12 cellular contexts compared by ENCODE assay signal in the genomic region with DNA sequence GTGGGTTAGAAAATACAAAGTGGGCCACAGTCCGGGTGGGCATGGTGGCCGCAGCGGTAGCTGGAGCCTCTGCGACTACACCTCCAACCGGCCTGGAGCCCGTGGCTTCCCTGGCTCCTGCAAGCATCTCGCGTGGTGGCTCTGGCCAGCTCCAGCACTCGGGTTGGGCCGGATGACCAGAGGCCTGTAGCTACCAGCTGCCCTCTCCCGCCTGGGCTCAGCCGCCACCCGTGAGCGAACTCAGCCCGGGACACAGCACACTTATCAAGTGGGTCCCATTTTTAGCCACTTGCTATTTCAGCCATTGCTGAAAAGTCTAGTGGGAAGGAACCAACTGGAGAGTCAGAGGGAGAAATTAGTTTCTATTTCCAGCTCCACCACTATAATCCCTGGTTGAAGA.
DNase-seq lines count a peak whose midpoint lies in the region; ATAC-seq and TF ChIP-seq lines count a peak whose summit lies in the region.
"Had no signal": no experiment of that assay in that cellular context is flagged by ENCODE, and none has a peak within 500 bp of the region (broad histone marks: within the 10 kb centered on the region; RNA-seq: fewer than 3 reads in every experiment).

No MANE protein-coding gene starts in this region.

- intact Hi-C loops in activated CD4-positive, alpha-beta T cell treated with anti-CD3 and anti-CD28 coated beads for 36 hours (cut with DNase I, micrococcal nuclease), result no loop called here
- intact Hi-C loops in cardiac septum (cut with DNase I), result no loop called here
- intact Hi-C loops in left ventricle myocardium superior (cut with micrococcal nuclease), result no loop called here

- POLR2A ChIA-PET in activated CD4-positive, alpha-beta T cell treated with anti-CD3 and anti-CD28 coated beads for 36 hours (lab: Charles Lee), result no interaction called here

- peaks cover 6% of the 10 kb centered on the region for H3K4me1 Mint-ChIP-seq in activated CD4-positive, alpha-beta T cell treated with anti-CD3 and anti-CD28 coated beads for 36 hours
- H3K4me1 Mint-ChIP-seq in progenitor cell of endocrine pancreas (ENCODE audit: low read depth), result peaks cover 17% of the 10 kb centered on the region

- H3K4me3 Mint-ChIP-seq in activated CD4-positive, alpha-beta T cell treated with anti-CD3 and anti-CD28 coated beads for 36 hours, result no peak overlapping the region
- H3K4me3 Mint-ChIP-seq in progenitor cell of endocrine pancreas (ENCODE audit: low read depth), result no peak overlapping the region
- H3K4me3 Mint-ChIP-seq: CD14-positive monocyte; CD8-positive, alpha-beta T cell had no signal

- no peaks in the 10 kb centered on the region for H3K9me3 Mint-ChIP-seq in activated CD4-positive, alpha-beta T cell treated with anti-CD3 and anti-CD28 coated beads for 36 hours (ENCODE audit: low read depth)
- peaks cover 2% of the 10 kb centered on the region for H3K9me3 Mint-ChIP-seq in progenitor cell of endocrine pancreas (ENCODE audit: low read depth)
- H3K9me3 Mint-ChIP-seq: CD14-positive monocyte; CD8-positive, alpha-beta T cell had no signal

- H3K27ac Mint-ChIP-seq in activated CD4-positive, alpha-beta T cell treated with anti-CD3 and anti-CD28 coated beads for 36 hours, result peak overlapping the region; percentile 55
- H3K27ac Mint-ChIP-seq in progenitor cell of endocrine pancreas, result peak overlapping the region; percentile 62
- H3K27ac Mint-ChIP-seq: CD14-positive monocyte; CD8-positive, alpha-beta T cell had no signal

- no peaks in the 10 kb centered on the region for H3K27me3 Mint-ChIP-seq in activated CD4-positive, alpha-beta T cell treated with anti-CD3 and anti-CD28 coated beads for 36 hours
- no peaks in the 10 kb centered on the region for H3K27me3 Mint-ChIP-seq in progenitor cell of endocrine pancreas

- CTCF ChIA-PET in activated CD4-positive, alpha-beta T cell treated with anti-CD3 and anti-CD28 coated beads for 36 hours (lab: Charles Lee), result interaction anchor here (0.7 kb wide), 1 partner anchor 147 kb away, joined by 3 read pairs; no protein-coding TSS in a partner anchor

- ATAC-seq in activated CD4-positive, alpha-beta T cell treated with anti-CD3 and anti-CD28 coated beads for 36 hours, result no peak
- ATAC-seq in left ventricle myocardium superior (peak; percentile 97), HG03521 (IDR thresholded peaks at IDR 0.05; ENCODE audit: unreplicated experiment) (no peak)
- ATAC-seq: CD8-positive, alpha-beta T cell; HCT116 had no signal

- H3K36me3 Mint-ChIP-seq in activated CD4-positive, alpha-beta T cell treated with anti-CD3 and anti-CD28 coated beads for 36 hours (ENCODE audit: low read depth), result peaks cover 9% of the 10 kb centered on the region
- H3K36me3 Mint-ChIP-seq in progenitor cell of endocrine pancreas (ENCODE audit: insufficient read depth), result peaks cover 24% of the 10 kb centered on the region

- no peak for TF ChIP-seq CTCF in progenitor cell of endocrine pancreas (IDR thresholded peaks at IDR 0.05; ENCODE audit: unreplicated experiment)

- DNase-seq in activated CD4-positive, alpha-beta T cell treated with anti-CD3 and anti-CD28 coated beads for 36 hours, result no peak
- DNase-seq in activated CD4-positive, alpha-beta T cell treated with anti-CD3 and anti-CD28 coated beads, Interleukin-2, amount 50 U/mL, for 1 hour, result no peak
- peak; percentile 84 for DNase-seq in cardiac septum (ENCODE audit: low spot score)
- DNase-seq in left ventricle myocardium superior, result peak; percentile 61
- DNase-seq in progenitor cell of endocrine pancreas (ENCODE audit: low spot score, unreplicated experiment), result no peak
- no peak for DNase-seq in DMS53 (lab: John Stamatoyannopoulos, UW)
- no peak for DNase-seq in SIG-M5 treated with dmso at 0.1 percent for 504 hours (lab: John Stamatoyannopoulos, UW; ENCODE audit: unreplicated experiment)
- DNase-seq: CD8-positive, alpha-beta T cell; COR-L47 had no signal

Comparison
In these comparisons a context has a peak if more than half of its experiments do, and no peak if none do; other contexts are left out.
1. DNase-seq: peak in cardiac septum (single experiment) and left ventricle myocardium superior (single experiment); none in activated CD4-positive, alpha-beta T cell treated with anti-CD3 and anti-CD28 coated beads for 36 hours (single experiment), activated CD4-positive, alpha-beta T cell treated with anti-CD3 and anti-CD28 coated beads, Interleukin-2, amount 50 U/mL, for 1 hour (single experiment), progenitor cell of endocrine pancreas (single experiment), DMS53 (single experiment) and SIG-M5 treated with dmso at 0.1 percent for 504 hours (single experiment).